ENCODE assay signal across 22 cellular contexts in genomic region chr4:177789610-177790009, GRCh38.
"Had no signal": no experiment of that assay in that cellular context is flagged by ENCODE, and none has a peak within 500 bp of the region (broad histone marks: within the 10 kb centered on the region; RNA-seq: fewer than 3 reads in every experiment).

No MANE protein-coding gene starts in this region.

- DNase-seq: activated CD4-positive, alpha-beta T cell treated with anti-CD3 and anti-CD28 coated beads for 4 hours; activated CD8-positive, alpha-beta memory T cell treated with anti-CD3 and anti-CD28 coated beads, Interleukin-2, amount 50 U/mL, for 4 hours; activated CD8-positive, alpha-beta T cell treated with anti-CD3 and anti-CD28 coated beads for 36 hours; activated effector memory CD4-positive, alpha-beta T cell treated with Interleukin-2 at 50 U/mL for 16 hours; activated naive CD4-positive, alpha-beta T cell; aorta; caudate nucleus; Karpas-422; MM.1S; NCI-H1930; NCI-H2171; NCI-H2227 treated with DMSO at 0.1 percent for 48 hours; NCI-H526; NCI-H774; NK-92 treated with Interleukin-12 subunit alpha and Interleukin-12 subunit beta, amount 100 ng/mL, for 24 hours; Peyer's patch; SHP77 treated with DMSO at 0.1 percent for 48 hours; T-helper 1 cell; WERI-Rb-1 had no signal

- H3K36me3 Mint-ChIP-seq: activated naive CD4-positive, alpha-beta T cell treated with anti-CD3 and anti-CD28 coated beads, Interleukin-2, amount 50 U/mL, for 24 hours had no signal

- H3K9me3 Mint-ChIP-seq: activated CD8-positive, alpha-beta T cell treated with anti-CD3 and anti-CD28 coated beads for 36 hours; activated T-helper 1 cell treated with anti-CD3 and anti-CD28 coated beads, Interleukin-12 subunit alpha, Interleukin-12 subunit beta, Interleukin-2, Interleukin-4 antibody, amounts not matched to agents 30 ng/mL and 10 ng/mL and 1 ng/mL, durations not matched to agents 14 hours and 24 hours and 36 hours had no signal

- H3K36me3 ChIP-seq: breast epithelium, Peyer's patch, WERI-Rb-1 had no signal

- H3K9me3 ChIP-seq: breast epithelium, Peyer's patch had no signal

- H3K27me3 ChIP-seq: breast epithelium, Peyer's patch had no signal

- H3K4me1 Mint-ChIP-seq: activated naive CD4-positive, alpha-beta T cell treated with anti-CD3 and anti-CD28 coated beads, Interleukin-2, amount 50 U/mL, for 24 hours had no signal

- H3K27ac Mint-ChIP-seq: activated CD8-positive, alpha-beta T cell treated with anti-CD3 and anti-CD28 coated beads for 36 hours; activated naive CD4-positive, alpha-beta T cell treated with anti-CD3 and anti-CD28 coated beads, Interleukin-2, amount 50 U/mL, for 24 hours; activated T-helper 1 cell treated with anti-CD3 and anti-CD28 coated beads, Interleukin-12 subunit alpha, Interleukin-12 subunit beta, Interleukin-2, Interleukin-4 antibody, amounts not matched to agents 30 ng/mL and 10 ng/mL and 1 ng/mL, durations not matched to agents 14 hours and 24 hours and 36 hours had no signal

- H3K4me3 ChIP-seq: breast epithelium, Peyer's patch had no signal

- H3K27me3 Mint-ChIP-seq: activated CD8-positive, alpha-beta T cell treated with anti-CD3 and anti-CD28 coated beads for 36 hours had no signal

- H3K4me1 ChIP-seq: breast epithelium, Peyer's patch had no signal

- H3K4me3 Mint-ChIP-seq: activated CD8-positive, alpha-beta T cell treated with anti-CD3 and anti-CD28 coated beads for 36 hours; activated naive CD4-positive, alpha-beta T cell treated with anti-CD3 and anti-CD28 coated beads, Interleukin-2, amount 50 U/mL, for 24 hours; activated T-helper 1 cell treated with anti-CD3 and anti-CD28 coated beads, Interleukin-12 subunit alpha, Interleukin-12 subunit beta, Interleukin-2, Interleukin-4 antibody, amounts not matched to agents 30 ng/mL and 10 ng/mL and 1 ng/mL, durations not matched to agents 14 hours and 24 hours and 36 hours had no signal

- H3K27ac ChIP-seq: breast epithelium, Peyer's patch, WERI-Rb-1 had no signal

- ATAC-seq: activated CD8-positive, alpha-beta T cell treated with anti-CD3 and anti-CD28 coated beads for 36 hours had no signal
